In the genomic region with DNA sequence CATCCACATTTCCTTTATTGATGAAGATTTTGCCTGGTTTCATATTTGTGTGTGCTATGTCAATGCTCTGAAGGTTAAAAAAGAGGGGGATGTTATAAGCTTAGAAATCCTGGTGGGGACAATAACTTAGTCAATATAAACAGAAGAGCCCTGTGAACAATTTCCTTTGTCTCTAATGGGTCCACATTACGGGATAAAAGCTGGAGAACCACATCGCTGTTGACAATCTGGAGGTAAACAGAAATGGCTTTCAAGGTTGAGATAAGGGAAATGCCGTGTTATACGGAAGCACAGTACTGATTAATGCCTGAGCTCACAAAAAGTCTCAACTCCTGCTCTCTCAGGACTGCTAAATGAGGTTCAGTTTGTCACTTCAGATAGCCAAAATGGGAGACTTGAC, we compare ENCODE assay signal across 1 cellular context.
TF ChIP-seq lines count a peak whose summit lies in the region.

No MANE protein-coding gene starts in this region.

TF ChIP-seq in GM23338, 12 proteins besides CTCF, POLR2A, EP300 and RAD21 (continued from another document):
- no peak for TF ChIP-seq ETS1 (IDR thresholded peaks at IDR 0.05)
- TF ChIP-seq REST (IDR thresholded peaks at IDR 0.05; ENCODE audit: unreplicated experiment), result no peak
- TF ChIP-seq NANOG (IDR thresholded peaks at IDR 0.05; ENCODE audit: borderline replicate concordance), result no peak
- no peak for TF ChIP-seq EZH2phosphoT487 (IDR thresholded peaks at IDR 0.05; ENCODE audit: unreplicated experiment)
TF ChIP-seq in GM23338: peak in this region for 0.
